ENCODE assay signal across 21 cellular contexts in the genomic region with DNA sequence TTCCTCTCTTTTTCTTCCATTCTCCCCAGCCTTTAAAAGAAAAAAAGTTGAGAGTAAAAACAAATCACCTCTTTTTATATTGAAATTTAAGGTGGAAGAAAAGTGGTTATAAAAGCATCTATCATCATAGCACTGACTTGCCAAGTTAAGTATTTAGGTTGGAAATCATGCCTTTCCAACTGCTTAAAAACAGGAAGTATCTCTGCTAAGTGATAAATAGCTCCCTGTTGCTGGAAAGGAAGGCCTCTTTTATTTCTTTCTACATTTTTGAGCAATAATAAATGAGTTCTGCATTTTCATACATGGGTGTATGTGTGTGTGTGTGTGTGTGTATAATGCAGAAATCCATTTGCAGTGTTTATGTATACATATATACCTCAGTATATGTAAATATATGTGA.
A peak's percentile ranks its signal among the peaks of the same experiment; 100 is the strongest.
DNase-seq lines count a peak whose midpoint lies in the region; ATAC-seq, FAIRE-seq and TF ChIP-seq lines count a peak whose summit lies in the region.
"Had no signal": no experiment of that assay in that cellular context is flagged by ENCODE, and none has a peak within 500 bp of the region (broad histone marks: within the 10 kb centered on the region; RNA-seq: fewer than 3 reads in every experiment).

No MANE protein-coding gene starts in this region.

- H2AFZ ChIP-seq in K562 (ENCODE audit: low read depth, low read length): no peak overlapping the region
- H2AFZ ChIP-seq in Karpas-422 (ENCODE audit: low read length): no peak overlapping the region

- H3K9ac ChIP-seq in K562 (ENCODE audit: insufficient read depth in 1 of 2, low read depth in 2 of 2, low read length in 2 of 2) (no peak overlapping the region), Karpas-422 (ENCODE audit: low read length) (no peak overlapping the region)

- no peaks in the 10 kb centered on the region for H4K20me1 ChIP-seq in K562 (replicated peaks; ENCODE audit: control insufficient read depth, insufficient read depth, low read length)
- H4K20me1 ChIP-seq in Karpas-422 (ENCODE audit: insufficient read depth, low read depth, low read length): no peaks in the 10 kb centered on the region

- no peak for TF ChIP-seq RAD21 in K562 (CRISPR knock-in tag; conservative IDR thresholded peaks at IDR 0.05 in 1 of 2, IDR thresholded peaks at IDR 0.05 in 1 of 2)

- POLR2A ChIA-PET in K562 (lab: Yijun Ruan, JAX): interaction anchor here (0.6 to 1.0 kb wide), 3 partner anchors 10 to 15 kb away, joined by 3 to 4 read pairs (median 3); no protein-coding TSS in a partner anchor
- POLR2A ChIA-PET in naive thymus-derived CD4-positive, alpha-beta T cell (lab: Charles Lee): no interaction called here

- BruUV-seq in K562 (replicated peaks; lab: Mats Ljungman, UMichigan): no TSS peak

- H3K27ac ChIP-seq in K562 (ENCODE audit: extremely low read depth, low read depth, low read length) (no peak overlapping the region), Karpas-422 (ENCODE audit: low read length) (no peak overlapping the region)
- no peak overlapping the region for H3K27ac ChIP-seq in naive thymus-derived CD4-positive, alpha-beta T cell (ENCODE audit: low read depth, low read length)
- H3K27ac ChIP-seq: stomach had no signal

- no peaks in the 10 kb centered on the region for H3K4me1 ChIP-seq in K562 (replicated peaks in 1 of 2; ENCODE audit: control insufficient read depth in 2 of 2, insufficient read depth in 2 of 2, low read length in 2 of 2)
- H3K4me1 ChIP-seq in naive thymus-derived CD4-positive, alpha-beta T cell (ENCODE audit: control insufficient read depth in 2 of 2, insufficient read depth in 2 of 2, low read length in 2 of 2): no peaks in the 10 kb centered on the region
- H3K4me1 ChIP-seq in Karpas-422 (ENCODE audit: low read length): no peaks in the 10 kb centered on the region; the same call in 1 of the 2 replicates
- H3K4me1 ChIP-seq: uterus had no signal

- no peaks in the 10 kb centered on the region for H3K27me3 ChIP-seq in K562 (ENCODE audit: control insufficient read depth in 2 of 2, insufficient read depth in 2 of 2, low read length in 2 of 2)
- no peaks in the 10 kb centered on the region for H3K27me3 ChIP-seq in naive thymus-derived CD4-positive, alpha-beta T cell (ENCODE audit: control insufficient read depth in 2 of 2, insufficient read depth in 2 of 2, low read length in 2 of 2)
- no peaks in the 10 kb centered on the region for H3K27me3 ChIP-seq in Karpas-422 (ENCODE audit: low read length)
- H3K27me3 ChIP-seq: stomach, uterus had no signal

- CTCF ChIA-PET in K562 (lab: Yijun Ruan, JAX; ENCODE audit: low intra/inter-chr PET ratio): no interaction called here
- CTCF ChIA-PET in naive thymus-derived CD4-positive, alpha-beta T cell (lab: Charles Lee): no interaction called here

- no peaks in the 10 kb centered on the region for H3K9me3 ChIP-seq in K562 (replicated peaks; ENCODE audit: control insufficient read depth, insufficient read depth, low read depth, low read length)
- no peaks in the 10 kb centered on the region for H3K9me3 ChIP-seq in naive thymus-derived CD4-positive, alpha-beta T cell (ENCODE audit: control insufficient read depth in 2 of 3, low read length in 3 of 3)
- H3K9me3 ChIP-seq in Karpas-422 (ENCODE audit: low read length): no peaks in the 10 kb centered on the region
- H3K9me3 ChIP-seq: stomach, uterus had no signal

- H3K79me2 ChIP-seq in K562 (ENCODE audit: control insufficient read depth, insufficient read depth, low read length) (no peaks in the 10 kb centered on the region), Karpas-422 (ENCODE audit: low read length) (no peaks in the 10 kb centered on the region)

- DNase-seq in GF-D8 (lab: John Stamatoyannopoulos, UW): peak; percentile 32
- DNase-seq in NOMO-1 treated with DMSO at 0.1 percent for 48 hours (lab: John Stamatoyannopoulos, UW; ENCODE audit: unreplicated experiment): peak; percentile 85
- no peak for DNase-seq in K562 (ENCODE audit: extremely low read depth in 1 of 4, low spot score in 3 of 4)
- no peak for DNase-seq in naive thymus-derived CD4-positive, alpha-beta T cell
- no peak for DNase-seq in NCI-H510A treated with DMSO at 0.1 percent for 48 hours (lab: John Stamatoyannopoulos, UW)
- no peak for DNase-seq in Karpas-422
- no peak for DNase-seq in amygdala (lab: John Stamatoyannopoulos, UW)
- DNase-seq: activated B cell treated with CpG ODN at 0.5 μM for 24 hours; activated T-cell treated with anti-CD3 and anti-CD28 coated beads, Interleukin-2, amount 50 U/mL, for 72 hours; effector memory CD8-positive, alpha-beta T cell; NCI-H1092; NCI-H2081 treated with DMSO at 0.1 percent for 48 hours; NCI-H524 treated with DMSO at 0.1 percent for 48 hours; retina; stomach; T-helper 1 cell; uterus had no signal

- H3K4me1 Mint-ChIP-seq in naive thymus-derived CD4-positive, alpha-beta T cell: peaks cover 0 to 3% (median 0%) of the 10 kb centered on the region in 7 donors
- H3K4me1 Mint-ChIP-seq: activated B cell treated with CpG ODN at 0.5 μM for 24 hours had no signal

- no peak for TF ChIP-seq CTCF in K562 (IDR thresholded peaks at IDR 0.05 in 2 of 3, conservative IDR thresholded peaks at IDR 0.05 in 1 of 3; ENCODE audit: insufficient read depth in 2 of 3, low read depth in 1 of 3, low read length in 3 of 3)

- H3K9me1 ChIP-seq in K562 (ENCODE audit: control insufficient read depth, insufficient read depth, low read length): no peaks in the 10 kb centered on the region

- H3K36me3 ChIP-seq in K562 (ENCODE audit: control insufficient read depth, insufficient read depth, low read length) (no peaks in the 10 kb centered on the region; the same call in 2 of the 3 replicates), Karpas-422 (ENCODE audit: insufficient read depth, low read length) (no peaks in the 10 kb centered on the region)
- no peaks in the 10 kb centered on the region for H3K36me3 ChIP-seq in naive thymus-derived CD4-positive, alpha-beta T cell (ENCODE audit: control insufficient read depth in 2 of 3, insufficient read depth in 3 of 3, low read length in 3 of 3)
- H3K36me3 ChIP-seq: stomach, uterus had no signal

- no peaks in the 10 kb centered on the region for H3K27me3 Mint-ChIP-seq in naive thymus-derived CD4-positive, alpha-beta T cell
- H3K27me3 Mint-ChIP-seq: activated B cell treated with CpG ODN at 0.5 μM for 24 hours; activated naive CD8-positive, alpha-beta T cell; effector memory CD8-positive, alpha-beta T cell had no signal

- H3K9me3 Mint-ChIP-seq in naive thymus-derived CD4-positive, alpha-beta T cell: peaks cover 0 to 4% (median 0%) of the 10 kb centered on the region in 11 donors
- H3K9me3 Mint-ChIP-seq: activated B cell treated with CpG ODN at 0.5 μM for 24 hours; effector memory CD8-positive, alpha-beta T cell had no signal

- no peak for ATAC-seq in K562
- peak; percentile 38 for ATAC-seq in naive thymus-derived CD4-positive, alpha-beta T cell
- ATAC-seq in HG03025 (IDR thresholded peaks at IDR 0.05; ENCODE audit: low FRiP score, unreplicated experiment): no peak
- ATAC-seq: activated T-cell treated with anti-CD3 and anti-CD28 coated beads, Interleukin-2, amount 50 U/mL, for 72 hours; effector memory CD8-positive, alpha-beta T cell; HepG2 had no signal

- no peak overlapping the region for H3K4me3 ChIP-seq in K562
- H3K4me3 ChIP-seq in naive thymus-derived CD4-positive, alpha-beta T cell (ENCODE audit: low read length): no peak overlapping the region
- H3K4me3 ChIP-seq in Karpas-422 (ENCODE audit: low read length): no peak overlapping the region
- H3K4me3 ChIP-seq: stomach, uterus had no signal

- intact Hi-C loops in K562 (cut with micrococcal nuclease): no loop called here
- intact Hi-C loops in naive thymus-derived CD4-positive, alpha-beta T cell (cut with micrococcal nuclease): no loop called here

- no peak overlapping the region for H3K4me3 Mint-ChIP-seq in naive thymus-derived CD4-positive, alpha-beta T cell
- H3K4me3 Mint-ChIP-seq: activated B cell treated with CpG ODN at 0.5 μM for 24 hours; activated naive CD8-positive, alpha-beta T cell; activated T-cell treated with anti-CD3 and anti-CD28 coated beads, Interleukin-2, amount 50 U/mL, for 72 hours; effector memory CD8-positive, alpha-beta T cell had no signal

- no peaks in the 10 kb centered on the region for H3K9me2 ChIP-seq in Karpas-422 (replicated peaks; ENCODE audit: insufficient read depth, low read length)

- no peak for TF ChIP-seq EP300 in K562 (IDR thresholded peaks at IDR 0.05; ENCODE audit: low read length)

- H3K4me2 ChIP-seq in K562 (ENCODE audit: insufficient read depth, low read length): no peak overlapping the region
- no peak overlapping the region for H3K4me2 ChIP-seq in Karpas-422 (ENCODE audit: low read depth, low read length, poor library complexity, severe bottlenecking)

- in situ Hi-C loops in K562 (cut with MboI): no loop called here

- TF ChIP-seq POLR2A in K562 (conservative IDR thresholded peaks at IDR 0.05): no peak

- no peak overlapping the region for H3K27ac Mint-ChIP-seq in naive thymus-derived CD4-positive, alpha-beta T cell
- H3K27ac Mint-ChIP-seq: activated B cell treated with CpG ODN at 0.5 μM for 24 hours; activated naive CD8-positive, alpha-beta T cell; activated T-cell treated with anti-CD3 and anti-CD28 coated beads, Interleukin-2, amount 50 U/mL, for 72 hours; effector memory CD8-positive, alpha-beta T cell had no signal

- peaks cover 12 to 54% (median 46%) of the 10 kb centered on the region in 5 donors for H3K36me3 Mint-ChIP-seq in naive thymus-derived CD4-positive, alpha-beta T cell

- no peak for FAIRE-seq in K562 (lab: Jason Lieb, UNC)
- FAIRE-seq: HepG2, keratinocyte had no signal

TF ChIP-seq in K562, 482 proteins besides CTCF, POLR2A, EP300 and RAD21 (continues in another document):
- no peak for TF ChIP-seq PBX2 (CRISPR knock-in tag; IDR thresholded peaks at IDR 0.05; ENCODE audit: low read depth)
- peak; percentile 54 for TF ChIP-seq PBX2 (tag; conservative IDR thresholded peaks at IDR 0.05; ENCODE audit: low read depth)
- peak; percentile 39 for TF ChIP-seq MEIS2 (IDR thresholded peaks at IDR 0.05; ENCODE audit: partially characterized antibody)

Comparison
In these comparisons a context has a peak if more than half of its experiments do, and no peak if none do; other contexts are left out.
1. DNase-seq: peak in GF-D8 (single experiment) and NOMO-1 treated with DMSO at 0.1 percent for 48 hours (single experiment); none in K562 (0 of 4), naive thymus-derived CD4-positive, alpha-beta T cell (0 of 9), NCI-H510A treated with DMSO at 0.1 percent for 48 hours (single experiment), Karpas-422 (single experiment) and amygdala (0 of 56).